ENCODE assay signal across 8 cellular contexts in genomic region chr20:542777-543368, GRCh38. TPM values are rescaled to one million over a fixed set of nuclear protein-coding genes. Genes with fewer than 3 reads are reported as not detected.
DNase-seq lines count a peak whose midpoint lies in the region; ATAC-seq and FAIRE-seq lines count a peak whose summit lies in the region.

No MANE protein-coding gene starts in this region.

- DNase-seq in H7 (no peak), NCI-H69 (lab: John Stamatoyannopoulos, UW) (peak; percentile 63), adipocyte (ENCODE audit: low read depth) (peak; percentile 31), small intestine (no peak), NCI-H187 treated with DMSO at 0.1 percent for 48 hours (lab: John Stamatoyannopoulos, UW) (no peak)

- H3K27me3 ChIP-seq in H7 (ENCODE audit: control insufficient read depth, insufficient read depth, low read length), result peaks cover 2% of the 10 kb centered on the region; the same call in 1 of the 2 replicates
- H3K27me3 ChIP-seq in adipocyte (replicated peaks; ENCODE audit: control insufficient read depth, insufficient read depth, low read length), result peaks cover 11% of the 10 kb centered on the region
- peaks cover 20% of the 10 kb centered on the region for H3K27me3 ChIP-seq in iPS-18a (ENCODE audit: control insufficient read depth, insufficient read depth, low read length)
- no peaks in the 10 kb centered on the region for H3K27me3 ChIP-seq in small intestine (ENCODE audit: control insufficient read depth in 2 of 2, insufficient read depth in 2 of 2, low read length in 2 of 2)

- FAIRE-seq in small intestine (lab: Jason Lieb, UNC), result no peak

- peak overlapping the region; percentile 72 for H3K4me3 ChIP-seq in GM08714 (ENCODE audit: low read length)
- H3K4me3 ChIP-seq in H7 (ENCODE audit: insufficient read depth, low read depth, low read length), result peak overlapping the region; percentile 96
- peak overlapping the region; percentile 92 for H3K4me3 ChIP-seq in adipocyte (ENCODE audit: low read length)
- H3K4me3 ChIP-seq in iPS-18a (ENCODE audit: low read length), result peak overlapping the region; percentile 90
- H3K4me3 ChIP-seq in small intestine (ENCODE audit: low read depth in 1 of 2, low read length in 2 of 2), result peak overlapping the region; percentile 91 to 93

- H3K27ac ChIP-seq in iPS-18a (ENCODE audit: low read length) (peak overlapping the region; percentile 93), small intestine (ENCODE audit: low read depth in 1 of 2, low read length in 1 of 2) (peak overlapping the region; percentile 93 to 94)

- H3K4me1 ChIP-seq in adipocyte (ENCODE audit: control insufficient read depth, insufficient read depth, low read length), result peaks cover 38% of the 10 kb centered on the region
- H3K4me1 ChIP-seq in iPS-18a (ENCODE audit: control insufficient read depth, low read depth, low read length), result peaks cover 19% of the 10 kb centered on the region
- H3K4me1 ChIP-seq in small intestine (ENCODE audit: control insufficient read depth in 2 of 2, insufficient read depth in 1 of 2, low read depth in 1 of 2, low read length in 1 of 2), result peaks cover 8 to 18% of the 10 kb centered on the region in 2 donors

- WGBS in small intestine, 3 donors, result 1% methylated on average over 12 of the region's 12 CpGs

- H3K9ac ChIP-seq in adipocyte (ENCODE audit: low read length), result peak overlapping the region; percentile 98
- H3K9ac ChIP-seq in iPS-18a (ENCODE audit: low read length), result peak overlapping the region; percentile 96

- H3K9me3 ChIP-seq in adipocyte (ENCODE audit: control insufficient read depth, low read length) (no peaks in the 10 kb centered on the region), iPS-18a (ENCODE audit: control insufficient read depth, low read depth, low read length) (no peaks in the 10 kb centered on the region), small intestine (ENCODE audit: control insufficient read depth, low read depth) (no peaks in the 10 kb centered on the region)

- no peak for ATAC-seq in HG02588 (IDR thresholded peaks at IDR 0.05; ENCODE audit: unreplicated experiment)

- H3K36me3 ChIP-seq in H7 (replicated peaks; ENCODE audit: control insufficient read depth, insufficient read depth, low read length) (peaks cover 3% of the 10 kb centered on the region; the same call in 1 of the 2 replicates), adipocyte (ENCODE audit: control insufficient read depth, insufficient read depth, low read length, severe bottlenecking) (no peaks in the 10 kb centered on the region), iPS-18a (ENCODE audit: control insufficient read depth, low read depth, low read length) (no peaks in the 10 kb centered on the region), small intestine (ENCODE audit: control insufficient read depth in 2 of 2, insufficient read depth in 2 of 2, low read length in 2 of 2) (no peaks in the 10 kb centered on the region)

RNA-seq across cellular contexts. Expression of gene CSNK2A1, which starts 0.7 kb away (rescaled TPM):
- 124 and 187 TPM in 2 replicates for total RNA-seq in H7 (2014; rRNA removed; shearing (Covaris generic))
- polyA plus RNA-seq in small intestine, result 10 to 100 TPM; 24.0 to 38.6 (median 29.1) TPM

Comparison
In these comparisons a context has a peak if more than half of its experiments do, and no peak if none do; other contexts are left out.
1. DNase-seq: peak in NCI-H69 (single experiment) and adipocyte (single experiment); none in H7 (single experiment), small intestine (single experiment) and NCI-H187 treated with DMSO at 0.1 percent for 48 hours (single experiment).
2. Peak in every context shown above with its lines, with median percentiles within 50 percentile points of each other: H3K4me3 ChIP-seq.